Comparison of ENCODE assay signal across 8 cellular contexts in the genomic region with DNA sequence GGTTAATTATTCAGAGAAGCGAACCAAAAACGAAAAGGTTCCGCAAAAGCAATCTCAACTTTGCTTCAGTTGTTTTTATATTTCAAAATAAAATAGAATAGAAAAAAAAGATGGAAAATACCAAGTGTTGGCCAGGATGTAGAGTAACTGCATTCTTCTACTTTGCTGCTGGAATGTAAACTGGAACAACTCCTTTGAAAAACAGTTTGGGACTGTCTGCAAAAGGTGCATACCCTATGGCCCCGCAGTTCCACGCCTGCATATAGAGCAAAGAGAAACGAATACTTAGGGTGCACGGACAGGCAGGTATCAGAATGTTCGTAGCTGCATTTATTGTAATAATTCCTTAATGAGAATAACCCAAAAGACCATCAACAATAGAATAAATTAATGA. TPM values are rescaled to one million over a fixed set of nuclear protein-coding genes. Genes with fewer than 3 reads are reported as not detected.
A peak's percentile ranks its signal among the peaks of the same experiment; 100 is the strongest.
DNase-seq lines count a peak whose midpoint lies in the region; ATAC-seq, FAIRE-seq and TF ChIP-seq lines count a peak whose summit lies in the region.

No MANE protein-coding gene starts in this region.

- peaks cover 6 to 10% (median 9%) of the 10 kb centered on the region in 4 donors for H3K4me1 Mint-ChIP-seq in CD4-positive, alpha-beta memory T cell

- no peaks in the 10 kb centered on the region for H3K9me3 ChIP-seq in CD4-positive, alpha-beta memory T cell (ENCODE audit: control insufficient read depth in 1 of 2, low read length in 2 of 2)
- no peaks in the 10 kb centered on the region for H3K9me3 ChIP-seq in NT2/D1 (ENCODE audit: insufficient read depth, low read length)
- 0 out of 4 replicates have a peak, but pooled peaks cover 0 to 5% of the 10 kb centered on the region in 2 experiments for H3K9me3 ChIP-seq in H1 (ENCODE audit: insufficient read depth in 2 of 2, low read depth in 1 of 2, low read length in 1 of 2)
- H3K9me3 ChIP-seq in neuronal stem cell (replicated peaks in 1 of 2; ENCODE audit: control insufficient read depth in 2 of 2, insufficient read depth in 1 of 2, low read depth in 1 of 2, low read length in 2 of 2): peaks cover 0 to 16% of the 10 kb centered on the region in 2 donors

- peaks cover 0 to 36% of the 10 kb centered on the region in 2 experiments; a peak in 3 of 4 replicates for H3K79me2 ChIP-seq in H1 (ENCODE audit: control insufficient read depth in 1 of 2, insufficient read depth in 2 of 2, low read length in 2 of 2)

- peak overlapping the region; percentile 98 to 100 (median 98) for H3K4me3 Mint-ChIP-seq in CD4-positive, alpha-beta memory T cell

- no peak overlapping the region for H2AK5ac ChIP-seq in H1 (ENCODE audit: low read depth, low read length)
- H2AK5ac ChIP-seq in neuronal stem cell (ENCODE audit: low read depth, low read length): no peak overlapping the region

- H3K23me2 ChIP-seq in H1 (ENCODE audit: low read depth, low read length): peaks cover 7% of the 10 kb centered on the region

- H2BK12ac ChIP-seq in H1 (ENCODE audit: low read depth, low read length) (no peak overlapping the region; the same call in 1 of the 2 replicates), neuronal stem cell (ENCODE audit: low read length) (no peak overlapping the region)

- peaks cover 0 to 3% of the 10 kb centered on the region in 2 experiments for H4K20me1 ChIP-seq in H1 (replicated peaks in 1 of 2; ENCODE audit: control insufficient read depth in 1 of 2, insufficient read depth in 2 of 2, low read length in 2 of 2)

- H3K14ac ChIP-seq in H1 (ENCODE audit: insufficient read length) (no peak overlapping the region), neuronal stem cell (ENCODE audit: low read length) (no peak overlapping the region)

- no peak for FAIRE-seq in H1 (lab: Jason Lieb, UNC)

- CTCF ChIA-PET in CD4-positive, alpha-beta memory T cell (lab: Charles Lee; ENCODE audit: partially characterized antibody): interaction anchor here (1.1 to 1.6 kb wide), 3 partner anchors 50 to 94 kb away, joined by 3 read pairs; a partner anchor contains a TSS
- CTCF ChIA-PET in H1 (lab: Charles Lee; ENCODE audit: partially characterized antibody): interaction anchor here (0.9 kb wide), 1 partner anchor 10 kb away, joined by 3 read pairs; no protein-coding TSS in a partner anchor

- no peak overlapping the region for H3K4ac ChIP-seq in H1 (replicated peaks; ENCODE audit: insufficient read length, low read depth, low read length)
- no peak overlapping the region for H3K4ac ChIP-seq in neuronal stem cell (ENCODE audit: low read length)

- no peak for TF ChIP-seq RAD21 in H1 (IDR thresholded peaks at IDR 0.05 in 1 of 2, conservative IDR thresholded peaks at IDR 0.05 in 1 of 2; ENCODE audit: low read depth in 2 of 2, low read length in 2 of 2)

- peak in 1 of 5 donors; percentile 14 for DNase-seq in CD4-positive, alpha-beta memory T cell
- DNase-seq in NT2/D1 (ENCODE audit: low read depth, low spot score): no peak
- no peak for DNase-seq in H1 (ENCODE audit: low read depth in 1 of 2, low spot score in 2 of 2)
- DNase-seq in neuronal stem cell (ENCODE audit: low spot score): no peak
- no peak for DNase-seq in GM03348 (ENCODE audit: low spot score)
- no peak for DNase-seq in GDM1 (lab: John Stamatoyannopoulos, UW)
- DNase-seq in activated effector memory CD4-positive, alpha-beta T cell treated with Interleukin-2 at 50 U/mL for 16 hours: no peak

- H4K8ac ChIP-seq in H1 (ENCODE audit: extremely low read depth, insufficient read depth, low read length): no peak overlapping the region
- no peak overlapping the region for H4K8ac ChIP-seq in neuronal stem cell (ENCODE audit: low read depth, low read length)

- no peak for ATAC-seq in HG03342 (IDR thresholded peaks at IDR 0.05; ENCODE audit: unreplicated experiment)

- H3K79me1 ChIP-seq in H1 (ENCODE audit: low read depth, low read length): no peaks in the 10 kb centered on the region
- no peaks in the 10 kb centered on the region for H3K79me1 ChIP-seq in neuronal stem cell (ENCODE audit: low read depth, low read length)

- TF ChIP-seq EP300 in H1 (IDR thresholded peaks at IDR 0.05; ENCODE audit: borderline replicate concordance in 1 of 2, low read depth in 2 of 2, low read length in 2 of 2): no peak

- H3K56ac ChIP-seq in H1 (replicated peaks; ENCODE audit: insufficient read length, low read depth, low read length): no peak overlapping the region

- H2BK5ac ChIP-seq in H1 (ENCODE audit: low read depth, low read length) (peak overlapping the region; percentile 67; the same call in 1 of the 2 replicates), neuronal stem cell (ENCODE audit: low read length) (no peak overlapping the region)

- POLR2A ChIA-PET in CD4-positive, alpha-beta memory T cell (lab: Charles Lee; ENCODE audit: partially characterized antibody): interaction anchor here (0.6 to 1.4 kb wide), 5 partner anchors 11 to 185 kb away, joined by 3 to 5 read pairs (median 4); a partner anchor contains a TSS
- POLR2A ChIA-PET in H1 (lab: Charles Lee; ENCODE audit: partially characterized antibody): interaction anchor here (1.1 to 2.1 kb wide), 5 partner anchors 8 to 126 kb away, joined by 3 to 13 read pairs (median 4); a partner anchor contains a TSS

- intact Hi-C loops in CD4-positive, alpha-beta memory T cell (cut with micrococcal nuclease): loop anchor here (1.0 kb wide), 4 partner anchors 50 to 176 kb away; a partner anchor contains a TSS

- peak overlapping the region; percentile 64 to 96 for H3K4me3 ChIP-seq in CD4-positive, alpha-beta memory T cell (ENCODE audit: low read length in 2 of 2)
- H3K4me3 ChIP-seq in NT2/D1 (ENCODE audit: insufficient read length, low read depth): peak overlapping the region; percentile 86
- peak overlapping the region; percentile 81 to 93 (median 90) for H3K4me3 ChIP-seq in H1 (ENCODE audit: extremely low read depth in 1 of 4, insufficient read depth in 2 of 4, low read depth in 3 of 4, low read length in 4 of 4)
- peak overlapping the region; percentile 77 to 80 for H3K4me3 ChIP-seq in neuronal stem cell (ENCODE audit: low read length in 2 of 2)

- no peak for TF ChIP-seq POLR2A in H1 (IDR thresholded peaks at IDR 0.05; ENCODE audit: control extremely low read depth in 1 of 2, low read depth in 2 of 2, low read length in 2 of 2)

- WGBS in H1 (ENCODE audit: extremely low coverage in 1 of 2, insufficient coverage in 1 of 2, insufficient read length in 1 of 2, insufficient replicate concordance in 2 of 2, low coverage in 1 of 2, low lambda C conversion rate in 2 of 2, missing lambda C conversion rate in 1 of 2), 2 experiments: 17% methylated on average over 8 of the region's 8 CpGs; no CpG with 5 or more reads in 1 of the 2 experiments
- no CpG with 5 or more reads among the region's 8 CpGs for WGBS in neuronal stem cell (ENCODE audit: extremely low coverage in 2 of 2, insufficient read length in 2 of 2, insufficient replicate concordance in 1 of 2), 2 donors

- H2AFZ ChIP-seq in H1 (ENCODE audit: low read length): peak overlapping the region; percentile 99
- H2AFZ ChIP-seq in neuronal stem cell (ENCODE audit: low read length): peak overlapping the region; percentile 96

- no peak overlapping the region for H4K91ac ChIP-seq in H1 (replicated peaks; ENCODE audit: insufficient read length, low read length)
- H4K91ac ChIP-seq in neuronal stem cell (ENCODE audit: low read depth, low read length, poor library complexity): no peak overlapping the region

- H3K4me1 ChIP-seq in CD4-positive, alpha-beta memory T cell (ENCODE audit: insufficient read depth, low read length): peaks cover 10% of the 10 kb centered on the region
- H3K4me1 ChIP-seq in NT2/D1 (ENCODE audit: insufficient read depth, insufficient read length): no peaks in the 10 kb centered on the region
- peaks cover 0 to 3% (median under 1%) of the 10 kb centered on the region in 4 experiments; a peak in 2 of 7 replicates for H3K4me1 ChIP-seq in H1 (replicated peaks in 1 of 4; ENCODE audit: control insufficient read depth in 3 of 4, insufficient read depth in 4 of 4, low read length in 3 of 4)
- H3K4me1 ChIP-seq in neuronal stem cell (ENCODE audit: control insufficient read depth in 2 of 2, insufficient read depth in 1 of 2, low read depth in 1 of 2, low read length in 2 of 2): peaks cover 0 to 4% of the 10 kb centered on the region in 2 donors

- H3K9ac ChIP-seq in NT2/D1 (ENCODE audit: insufficient read length, low read depth) (peak overlapping the region; percentile 65), H1 (replicated peaks in 1 of 4; ENCODE audit: extremely low read depth in 1 of 4, low read depth in 3 of 4, low read length in 3 of 4) (peak overlapping the region in 2 of 4 experiments; percentile 49 to 85; a peak in 2 of 7 replicates), neuronal stem cell (ENCODE audit: low read depth, low read length, poor library complexity) (no peak overlapping the region)

- no peaks in the 10 kb centered on the region for H3K9me3 Mint-ChIP-seq in CD4-positive, alpha-beta memory T cell

- no peaks in the 10 kb centered on the region for H3K36me3 ChIP-seq in CD4-positive, alpha-beta memory T cell (ENCODE audit: insufficient read depth, low read length)
- H3K36me3 ChIP-seq in NT2/D1 (ENCODE audit: insufficient read depth, insufficient read length, low read length) (no peaks in the 10 kb centered on the region), H1 (ENCODE audit: control insufficient read depth in 2 of 4, insufficient read depth in 4 of 4, low read length in 3 of 4) (peaks cover 0 to 4% (median 0%) of the 10 kb centered on the region in 4 experiments; a peak in 1 of 8 replicates), neuronal stem cell (replicated peaks in 1 of 2; ENCODE audit: control insufficient read depth in 2 of 2, insufficient read depth in 2 of 2, low read length in 2 of 2) (no peaks in the 10 kb centered on the region)

- peaks cover 0 to 2% of the 10 kb centered on the region in 2 donors for H3K36me3 Mint-ChIP-seq in CD4-positive, alpha-beta memory T cell

- H3K27me3 Mint-ChIP-seq in CD4-positive, alpha-beta memory T cell: peaks cover 11 to 27% of the 10 kb centered on the region in 2 donors

- no peak overlapping the region for H3K23ac ChIP-seq in H1 (ENCODE audit: insufficient read length)
- H3K23ac ChIP-seq in neuronal stem cell (ENCODE audit: low read depth, low read length, poor library complexity): no peak overlapping the region

- H2BK15ac ChIP-seq in H1 (ENCODE audit: low read length): no peak overlapping the region
- no peak overlapping the region for H2BK15ac ChIP-seq in neuronal stem cell (ENCODE audit: low read length)

- H3K27ac Mint-ChIP-seq in CD4-positive, alpha-beta memory T cell: peak overlapping the region in 5 of 7 donors; percentile 37 to 97 (median 87)

- peaks cover 5% of the 10 kb centered on the region for H3K27me3 ChIP-seq in CD4-positive, alpha-beta memory T cell (ENCODE audit: insufficient read depth, low read length)
- H3K27me3 ChIP-seq in NT2/D1 (ENCODE audit: insufficient read depth, insufficient read length) (no peaks in the 10 kb centered on the region), H1 (replicated peaks in 1 of 4; ENCODE audit: control insufficient read depth in 3 of 4, extremely low read depth in 1 of 4, insufficient read depth in 3 of 4, low read length in 3 of 4) (no peaks in the 10 kb centered on the region), neuronal stem cell (ENCODE audit: control insufficient read depth in 3 of 3, insufficient read depth in 3 of 3, low read depth in 1 of 3, low read length in 3 of 3) (no peaks in the 10 kb centered on the region)

- H2BK120ac ChIP-seq in H1 (replicated peaks; ENCODE audit: low read depth, low read length): peak overlapping the region; percentile 36
- H2BK120ac ChIP-seq in neuronal stem cell (ENCODE audit: low read depth, low read length): no peak overlapping the region

- no peak overlapping the region for H4K5ac ChIP-seq in H1 (ENCODE audit: insufficient read length, low read depth, low read length)

- peak overlapping the region; percentile 79 to 90 for H3K4me2 ChIP-seq in H1 (ENCODE audit: insufficient read depth in 1 of 2, low read depth in 2 of 2, low read length in 2 of 2)
- peak overlapping the region; percentile 77 for H3K4me2 ChIP-seq in neuronal stem cell (ENCODE audit: insufficient read depth, low read length, poor library complexity, severe bottlenecking)

- H3K27ac ChIP-seq in CD4-positive, alpha-beta memory T cell (ENCODE audit: low read depth, low read length): no peak overlapping the region
- H3K27ac ChIP-seq in H1 (ENCODE audit: low read depth, low read length) (no peak overlapping the region), neuronal stem cell (replicated peaks; ENCODE audit: low read length) (no peak overlapping the region)

- TF ChIP-seq CTCF in H1 (IDR thresholded peaks at IDR 0.05; ENCODE audit: control extremely low read depth in 1 of 3, insufficient read depth in 1 of 3, low read depth in 1 of 3, low read length in 3 of 3): no peak

- H2BK20ac ChIP-seq in H1 (ENCODE audit: low read length): no peak overlapping the region

- H3K18ac ChIP-seq in H1 (ENCODE audit: extremely low read depth, low read length) (peak overlapping the region; percentile 89), neuronal stem cell (ENCODE audit: low read length) (no peak overlapping the region)

RNA-seq across cellular contexts. Expression of a gene that starts 0.6 kb away (rescaled TPM):
- total RNA-seq in CD4-positive, alpha-beta memory T cell: 1 to 10 TPM; 1.4 to 1.6 TPM
- polyA plus RNA-seq in CD4-positive, alpha-beta memory T cell: 1 to 10 TPM; 1.3 TPM
- 17.2 and 17.5 TPM in 2 replicates for total RNA-seq in H1 (2021; fragmentation: NEBNext Ultra II Directional; extraction: Animal tissue kit (Norgen Biotek cat#: 25700))
- 2.4 and 6.5 TPM in 2 replicates for polyA plus RNA-seq in H1 (2011; rRNA removed)
- polyA plus RNA-seq in H1 (2011; cell fraction: cytosol; rRNA removed): 5.6 TPM
- 2.2 TPM for polyA plus RNA-seq in H1 (2011; cell fraction: nucleus; rRNA removed)
- 5.8 to 14.3 TPM (median 7.1 TPM) in 4 replicates for polyA plus RNA-seq in H1 (2012, experiment 1 of 2)
- 1.3 TPM for polyA plus RNA-seq in H1 (2012, experiment 2 of 2)
- polyA plus RNA-seq in H1 (2013, experiment 1 of 2): 10.0 TPM
- 9.5 TPM for polyA plus RNA-seq in H1 (2013, experiment 2 of 2)
- 7.9 and 11.8 TPM in 2 replicates for polyA minus RNA-seq in H1 (2011; rRNA and poly(A)+ RNA removed)
- 5.1 TPM for polyA minus RNA-seq in H1 (2011; cell fraction: cytosol; rRNA and poly(A)+ RNA removed)
- polyA minus RNA-seq in H1 (2011; cell fraction: nucleus; rRNA and poly(A)+ RNA removed): 11.2 TPM
- 14.4 TPM for polyA plus RNA-seq in neuronal stem cell (2013, experiment 1 of 2)
- 14.9 TPM for polyA plus RNA-seq in neuronal stem cell (2013, experiment 2 of 2)

RNA-seq across cellular contexts. Expression of a gene that starts 50.6 kb away (rescaled TPM):
- 1 to 10 TPM; 3.5 to 3.7 TPM for total RNA-seq in CD4-positive, alpha-beta memory T cell
- 1 to 10 TPM; 2.6 to 3.6 TPM for polyA plus RNA-seq in CD4-positive, alpha-beta memory T cell
- 7.2 and 7.4 TPM in 2 replicates for total RNA-seq in H1 (2021; fragmentation: NEBNext Ultra II Directional; extraction: Animal tissue kit (Norgen Biotek cat#: 25700))
- 2.0 and 4.4 TPM in 2 replicates for polyA plus RNA-seq in H1 (2011; rRNA removed)
- 3.5 TPM for polyA plus RNA-seq in H1 (2011; cell fraction: cytosol; rRNA removed)
- 1.1 TPM for polyA plus RNA-seq in H1 (2011; cell fraction: nucleus; rRNA removed)
- polyA plus RNA-seq in H1 (2012, experiment 1 of 2): 3.9 to 6.7 TPM (median 4.4 TPM) in 4 replicates
- polyA plus RNA-seq in H1 (2012, experiment 2 of 2): 1.7 TPM
- polyA plus RNA-seq in H1 (2013, experiment 1 of 2): 6.1 TPM
- 5.7 TPM for polyA plus RNA-seq in H1 (2013, experiment 2 of 2)
- polyA minus RNA-seq in H1 (2011; rRNA and poly(A)+ RNA removed): 2.1 and 2.9 TPM in 2 replicates
- polyA minus RNA-seq in H1 (2011; cell fraction: cytosol; rRNA and poly(A)+ RNA removed): 2.6 TPM
- polyA minus RNA-seq in H1 (2011; cell fraction: nucleus; rRNA and poly(A)+ RNA removed): 5.0 TPM
- polyA plus RNA-seq in neuronal stem cell (2013, experiment 1 of 2): 0.46 TPM
- polyA plus RNA-seq in neuronal stem cell (2013, experiment 2 of 2): 0.42 TPM
